Comparison of ENCODE assay signal across 8 cellular contexts in the genomic region with DNA sequence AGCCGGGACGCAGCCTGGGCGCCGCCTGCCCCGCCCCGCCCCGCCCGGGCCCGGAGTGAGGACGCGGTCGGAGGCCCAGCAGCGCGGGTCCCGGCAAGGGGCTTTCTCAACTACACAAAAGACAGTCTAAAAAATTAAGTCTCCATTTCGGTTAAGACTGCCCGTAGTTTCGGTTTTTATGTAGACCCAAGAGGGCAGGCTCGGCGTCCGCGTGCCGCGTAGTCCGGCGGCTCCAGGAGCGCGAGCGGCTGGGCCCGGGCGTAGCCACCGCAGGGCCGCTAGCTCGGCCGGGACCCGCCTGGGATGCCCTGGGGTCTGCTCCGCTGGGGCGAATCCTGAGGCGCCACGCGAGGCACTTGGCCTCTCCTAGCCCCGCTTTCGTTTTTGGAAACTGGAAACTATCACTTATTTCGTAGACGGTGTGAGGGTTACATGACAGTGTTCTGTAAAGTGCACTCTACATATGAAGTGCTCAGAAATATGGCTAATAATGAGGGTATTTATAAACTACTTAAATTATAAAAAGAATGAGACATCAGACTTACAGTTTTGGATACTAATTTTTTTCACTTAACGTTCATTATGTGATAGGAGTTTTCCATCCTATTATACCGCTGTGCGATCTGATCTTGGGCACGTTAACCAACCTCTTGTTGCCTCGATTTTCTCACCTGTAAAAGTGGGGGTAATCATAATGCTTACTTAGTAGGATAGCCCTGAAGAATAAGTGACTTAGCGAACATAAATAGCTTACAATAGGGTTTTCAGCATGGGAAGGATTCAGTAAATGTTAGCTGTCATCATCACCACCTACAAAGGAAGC. TPM values are rescaled to one million over a fixed set of nuclear protein-coding genes. Genes with fewer than 3 reads are reported as not detected.
DNase-seq lines count a peak whose midpoint lies in the region; ATAC-seq and TF ChIP-seq lines count a peak whose summit lies in the region.

No MANE protein-coding gene starts in this region.

- peaks cover 16% of the 10 kb centered on the region for H3K27me3 Mint-ChIP-seq in T-helper 2 cell treated with Interferon-gamma antibody and Interleukin-4, amounts not matched to agents 5 μg/mL and 100 μg/mL, for 36 hours (ENCODE audit: low read depth)
- H3K27me3 Mint-ChIP-seq in MCF 10A (ENCODE audit: insufficient read depth, unreplicated experiment) (no peaks in the 10 kb centered on the region), immature natural killer cell (ENCODE audit: low read depth in 3 of 3) (peaks cover 2 to 4% (median 2%) of the 10 kb centered on the region in 3 donors)

- TF ChIP-seq CTCF in MCF 10A (IDR thresholded peaks at IDR 0.05; ENCODE audit: unreplicated experiment) (no peak), spleen (IDR thresholded peaks at IDR 0.05 in 8 of 11, conservative IDR thresholded peaks at IDR 0.05 in 3 of 11) (no peak)

- H3K4me1 ChIP-seq in spleen = peaks cover 4 to 83% (median 31%) of the 10 kb centered on the region in 6 donors

- peak overlapping the region; percentile 70 to 91 (median 86) for H3K27ac ChIP-seq in spleen

- POLR2A ChIA-PET in MCF 10A (lab: Yijun Ruan, JAX) = interaction anchor here (0.7 to 11.8 kb wide), 22 partner anchors 9 to 849 kb away, joined by 3 to 188 read pairs (median 4); partner anchors contain the start of genes C7orf25, COA1 and STK17A

- H3K27me3 ChIP-seq in spleen (replicated peaks in 1 of 7) = no peaks in the 10 kb centered on the region

- no peak for TF ChIP-seq POLR2A in spleen (IDR thresholded peaks at IDR 0.05)

- BruUV-seq in MCF 10A (replicated peaks; lab: Mats Ljungman, UMichigan) = TSS peak; percentile 45

- no peaks in the 10 kb centered on the region for H3K36me3 ChIP-seq in spleen

- WGBS in spleen, 5 donors = 5 to 9% (median 6%) methylated on average over 32 to 51 of the region's 51 CpGs

- intact Hi-C loops in MCF 10A (cut with micrococcal nuclease) = no loop called here
- intact Hi-C loops in spleen (cut with DNase I; ENCODE audit: low total_unique reads) = no loop called here

- H3K4me3 Mint-ChIP-seq in T-helper 2 cell treated with Interferon-gamma antibody and Interleukin-4, amounts not matched to agents 5 μg/mL and 100 μg/mL, for 36 hours = peak overlapping the region; percentile 82
- H3K4me3 Mint-ChIP-seq in MCF 10A (ENCODE audit: unreplicated experiment) = peak overlapping the region; percentile 72
- peak overlapping the region; percentile 88 to 93 (median 90) for H3K4me3 Mint-ChIP-seq in immature natural killer cell

- CTCF ChIA-PET in MCF 10A (lab: Yijun Ruan, JAX) = interaction anchor here (0.6 to 1.6 kb wide), 6 partner anchors 9 to 177 kb away, joined by 3 to 8 read pairs (median 4); partner anchors contain the start of genes COA1 and STK17A

- H3K9me3 Mint-ChIP-seq in T-helper 2 cell treated with Interferon-gamma antibody and Interleukin-4, amounts not matched to agents 5 μg/mL and 100 μg/mL, for 36 hours = no peaks in the 10 kb centered on the region
- no peaks in the 10 kb centered on the region for H3K9me3 Mint-ChIP-seq in MCF 10A (ENCODE audit: unreplicated experiment)
- no peaks in the 10 kb centered on the region for H3K9me3 Mint-ChIP-seq in immature natural killer cell

- peak; percentile 84 for DNase-seq in D341Med (ENCODE audit: low spot score)
- peak; percentile 35 for DNase-seq in T-helper 2 cell treated with Interferon-gamma antibody and Interleukin-4, amounts not matched to agents 5 μg/mL and 100 μg/mL, for 36 hours (ENCODE audit: low spot score)
- DNase-seq in MCF 10A (ENCODE audit: unreplicated experiment) = peak; percentile 35
- peak; percentile 67 for DNase-seq in immature natural killer cell
- DNase-seq in spleen = peak; percentile 88
- DNase-seq in NCI-H226 = no peak

- no peaks in the 10 kb centered on the region for H3K36me3 Mint-ChIP-seq in T-helper 2 cell treated with Interferon-gamma antibody and Interleukin-4, amounts not matched to agents 5 μg/mL and 100 μg/mL, for 36 hours (ENCODE audit: low read depth)
- peaks cover 6% of the 10 kb centered on the region for H3K36me3 Mint-ChIP-seq in MCF 10A (ENCODE audit: insufficient read depth, unreplicated experiment)
- H3K36me3 Mint-ChIP-seq in immature natural killer cell = no peaks in the 10 kb centered on the region

- H3K4me1 Mint-ChIP-seq in T-helper 2 cell treated with Interferon-gamma antibody and Interleukin-4, amounts not matched to agents 5 μg/mL and 100 μg/mL, for 36 hours (ENCODE audit: low read depth) = peaks cover 23% of the 10 kb centered on the region
- H3K4me1 Mint-ChIP-seq in MCF 10A (ENCODE audit: insufficient read depth, unreplicated experiment) = peaks cover 45% of the 10 kb centered on the region
- H3K4me1 Mint-ChIP-seq in immature natural killer cell = peaks cover 21 to 27% of the 10 kb centered on the region in 2 donors

- H3K9me3 ChIP-seq in spleen = no peaks in the 10 kb centered on the region

- ATAC-seq in GM19397 (IDR thresholded peaks at IDR 0.05; ENCODE audit: unreplicated experiment) = peak; percentile 59
- ATAC-seq in HG03457 (IDR thresholded peaks at IDR 0.05; ENCODE audit: unreplicated experiment) = peak; percentile 47

- H3K4me3 ChIP-seq in spleen = peak overlapping the region; percentile 63 to 93 (median 80)

- no peak overlapping the region for H3K27ac Mint-ChIP-seq in T-helper 2 cell treated with Interferon-gamma antibody and Interleukin-4, amounts not matched to agents 5 μg/mL and 100 μg/mL, for 36 hours
- H3K27ac Mint-ChIP-seq in MCF 10A (ENCODE audit: low read depth, unreplicated experiment) (peak overlapping the region; percentile 39), immature natural killer cell (peak overlapping the region in 5 of 6 donors; percentile 68 to 90 (median 89))

RNA-seq across cellular contexts. Expression of gene BLVRA, which starts 0.6 kb away (rescaled TPM):
- 41.2 and 46.0 TPM in 2 replicates for total RNA-seq in MCF 10A (2022)
- 10 to 100 TPM; 51.0 to 72.3 (median 51.0) TPM for polyA plus RNA-seq in immature natural killer cell
- total RNA-seq in spleen = 100 to 1,000 TPM in 5 of 7 donors, 10 to 100 TPM in 2; 72.1 to 164 (median 116) TPM
- polyA plus RNA-seq in spleen = 100 to 1,000 TPM in 1 of 3 donors, 10 to 100 TPM in 2; 58.0 to 123 (median 83.7) TPM

RNA-seq across cellular contexts. Expression of gene COA1, which starts 29.7 kb away (rescaled TPM):
- total RNA-seq in MCF 10A (2022) = 65.5 and 68.5 TPM in 2 replicates
- polyA plus RNA-seq in immature natural killer cell = 10 to 100 TPM; 48.2 to 99.7 (median 77.1) TPM
- 100 to 1,000 TPM in 1 of 7 donors, 10 to 100 TPM in 6; 51.2 to 102 (median 71.6) TPM for total RNA-seq in spleen
- 10 to 100 TPM; 48.3 to 76.6 (median 50.0) TPM for polyA plus RNA-seq in spleen
